ENCODE assay signal across 1 cellular context in the genomic region with DNA sequence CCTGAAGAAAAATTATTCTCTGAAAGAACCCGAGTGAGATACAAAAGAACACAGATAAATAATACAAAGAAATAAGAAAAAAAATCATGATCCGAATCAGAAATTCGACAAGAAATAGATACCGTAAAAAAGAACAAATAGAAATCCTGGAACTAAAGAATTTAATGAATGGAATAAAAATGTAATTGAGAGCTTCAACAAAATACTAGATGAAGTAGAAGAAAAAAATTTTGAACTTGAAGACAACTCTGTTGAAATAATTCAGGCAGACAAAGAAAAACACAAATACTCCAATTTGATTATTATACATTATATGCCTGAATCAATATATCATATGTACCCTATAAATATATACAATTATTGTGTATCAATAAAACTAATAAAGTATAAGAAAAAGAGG.
TF ChIP-seq lines count a peak whose summit lies in the region.

No MANE protein-coding gene starts in this region.

TF ChIP-seq in K562, 482 proteins besides CTCF, POLR2A, EP300 and RAD21:
- TF ChIP-seq TRIM28 (IDR thresholded peaks at IDR 0.05): peak; percentile 50; the same call in 1 of the 2 replicates
- TF ChIP-seq ZKSCAN8 (CRISPR knock-in tag; IDR thresholded peaks at IDR 0.05): no peak
- TF ChIP-seq ZNF583 (CRISPR knock-in tag; IDR thresholded peaks at IDR 0.05): peak; percentile 95; the same call in 1 of the 2 replicates
